8 cellular contexts compared by ENCODE assay signal in the genomic region with DNA sequence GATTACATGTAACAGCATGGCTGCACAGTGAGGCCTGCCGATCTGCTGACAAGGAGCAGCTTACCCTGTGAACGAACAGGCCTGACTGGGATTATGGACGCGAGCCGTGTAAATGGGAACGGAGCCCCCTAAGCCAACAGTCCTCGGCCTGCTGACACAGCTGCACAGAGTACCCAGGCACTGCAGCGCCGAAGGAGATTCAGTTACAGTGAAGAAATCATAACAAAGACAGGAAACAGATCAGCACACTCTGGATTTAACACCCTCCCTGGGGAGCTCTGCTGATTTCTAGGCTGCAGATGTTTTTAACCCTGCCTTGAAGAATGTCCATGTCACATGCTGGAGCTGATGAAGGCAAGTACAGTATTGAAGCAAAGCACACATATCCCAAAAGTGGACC. TPM values are rescaled to one million over a fixed set of nuclear protein-coding genes. Genes with fewer than 3 reads are reported as not detected.
DNase-seq lines count a peak whose midpoint lies in the region; ATAC-seq and TF ChIP-seq lines count a peak whose summit lies in the region.

No MANE protein-coding gene starts in this region.

- no peaks in the 10 kb centered on the region for H3K27me3 ChIP-seq in SJCRH30

- H3K4me1 ChIP-seq in SJCRH30, result peaks cover 9% of the 10 kb centered on the region

- H3K9me3 ChIP-seq in SJCRH30 (replicated peaks), result no peaks in the 10 kb centered on the region

- no peaks in the 10 kb centered on the region for H3K36me3 ChIP-seq in SJCRH30

- no peak for TF ChIP-seq CTCF in foreskin fibroblast (IDR thresholded peaks at IDR 0.05; ENCODE audit: low read depth, low read length)

- peak; percentile 34 for DNase-seq in EL
- peak; percentile 78 to 89 for DNase-seq in SJCRH30
- DNase-seq in foreskin fibroblast, result peak; percentile 79 to 89
- DNase-seq in retina, result peak; percentile 78
- no peak for DNase-seq in NCI-H226
- DNase-seq in NCI-H1930 (lab: John Stamatoyannopoulos, UW), result no peak
- DNase-seq in NCI-H774 (lab: John Stamatoyannopoulos, UW), result no peak

- peak overlapping the region; percentile 14; the same call in 1 of the 2 replicates for H3K27ac ChIP-seq in SJCRH30

- ATAC-seq in GM21737 (IDR thresholded peaks at IDR 0.05; ENCODE audit: unreplicated experiment), result no peak

- peak overlapping the region; percentile 23 for H3K4me3 ChIP-seq in SJCRH30
- H3K4me3 ChIP-seq in foreskin fibroblast (ENCODE audit: low read depth in 1 of 2, low read length in 2 of 2), result peak overlapping the region in 1 of 2 donors; percentile 28

RNA-seq across cellular contexts. Expression of a gene that starts 43.4 kb away (rescaled TPM):
- not detected in 2 replicates for total RNA-seq in SJCRH30 (2014; rRNA removed; shearing (Covaris generic))

Comparison
In these comparisons a context has a peak if more than half of its experiments do, and no peak if none do; other contexts are left out.
1. DNase-seq: peak in EL (single experiment), SJCRH30 (2 of 2), foreskin fibroblast (2 of 2) and retina (single experiment); none in NCI-H226 (single experiment), NCI-H1930 (0 of 2) and NCI-H774 (single experiment).